Comparison of ENCODE assay signal across 2 cellular contexts in genomic region chr14:27605298-27605697, GRCh38.
TF ChIP-seq lines count a peak whose summit lies in the region.

No MANE protein-coding gene starts in this region.

TF ChIP-seq in GM23338, 12 proteins besides CTCF, POLR2A, EP300 and RAD21 (continued from another document):
- TF ChIP-seq POLR2AphosphoS5 (IDR thresholded peaks at IDR 0.05; ENCODE audit: low read depth) (no peak), ZNF331 (CRISPR knock-in tag; IDR thresholded peaks at IDR 0.05; ENCODE audit: low read depth) (no peak), ETS1 (IDR thresholded peaks at IDR 0.05) (no peak), CREB1 (CRISPR knock-in tag; IDR thresholded peaks at IDR 0.05; ENCODE audit: low read depth) (no peak), EZH2phosphoT487 (IDR thresholded peaks at IDR 0.05; ENCODE audit: unreplicated experiment) (no peak), STAT1 (IDR thresholded peaks at IDR 0.05; ENCODE audit: unreplicated experiment) (no peak)

TF ChIP-seq in WTC11, 78 proteins besides CTCF, POLR2A, EP300 and RAD21:
- TF ChIP-seq, protein P1, sequence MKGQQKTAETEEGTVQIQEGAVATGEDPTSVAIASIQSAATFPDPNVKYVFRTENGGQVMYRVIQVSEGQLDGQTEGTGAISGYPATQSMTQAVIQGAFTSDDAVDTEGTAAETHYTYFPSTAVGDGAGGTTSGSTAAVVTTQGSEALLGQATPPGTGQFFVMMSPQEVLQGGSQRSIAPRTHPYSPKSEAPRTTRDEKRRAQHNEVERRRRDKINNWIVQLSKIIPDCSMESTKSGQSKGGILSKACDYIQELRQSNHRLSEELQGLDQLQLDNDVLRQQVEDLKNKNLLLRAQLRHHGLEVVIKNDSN (CRISPR knock-in tag; IDR thresholded peaks at IDR 0.05), result no peak
- no peak for TF ChIP-seq MAX (CRISPR knock-in tag; IDR thresholded peaks at IDR 0.05)
- TF ChIP-seq ATF3 (CRISPR knock-in tag; conservative IDR thresholded peaks at IDR 0.05), result no peak
- TF ChIP-seq SMAD4 (CRISPR knock-in tag; IDR thresholded peaks at IDR 0.05), result no peak
- no peak for TF ChIP-seq ZNF423 (CRISPR knock-in tag; IDR thresholded peaks at IDR 0.05)
- TF ChIP-seq ZMAT4 (CRISPR knock-in tag; IDR thresholded peaks at IDR 0.05), result no peak
- TF ChIP-seq SMAD3 (CRISPR knock-in tag; IDR thresholded peaks at IDR 0.05; ENCODE audit: borderline replicate concordance), result no peak
- TF ChIP-seq ATF1 (CRISPR knock-in tag; IDR thresholded peaks at IDR 0.05), result no peak
- no peak for TF ChIP-seq IRF2 (CRISPR knock-in tag; IDR thresholded peaks at IDR 0.05; ENCODE audit: borderline replicate concordance, low read depth)
- TF ChIP-seq, protein P2, sequence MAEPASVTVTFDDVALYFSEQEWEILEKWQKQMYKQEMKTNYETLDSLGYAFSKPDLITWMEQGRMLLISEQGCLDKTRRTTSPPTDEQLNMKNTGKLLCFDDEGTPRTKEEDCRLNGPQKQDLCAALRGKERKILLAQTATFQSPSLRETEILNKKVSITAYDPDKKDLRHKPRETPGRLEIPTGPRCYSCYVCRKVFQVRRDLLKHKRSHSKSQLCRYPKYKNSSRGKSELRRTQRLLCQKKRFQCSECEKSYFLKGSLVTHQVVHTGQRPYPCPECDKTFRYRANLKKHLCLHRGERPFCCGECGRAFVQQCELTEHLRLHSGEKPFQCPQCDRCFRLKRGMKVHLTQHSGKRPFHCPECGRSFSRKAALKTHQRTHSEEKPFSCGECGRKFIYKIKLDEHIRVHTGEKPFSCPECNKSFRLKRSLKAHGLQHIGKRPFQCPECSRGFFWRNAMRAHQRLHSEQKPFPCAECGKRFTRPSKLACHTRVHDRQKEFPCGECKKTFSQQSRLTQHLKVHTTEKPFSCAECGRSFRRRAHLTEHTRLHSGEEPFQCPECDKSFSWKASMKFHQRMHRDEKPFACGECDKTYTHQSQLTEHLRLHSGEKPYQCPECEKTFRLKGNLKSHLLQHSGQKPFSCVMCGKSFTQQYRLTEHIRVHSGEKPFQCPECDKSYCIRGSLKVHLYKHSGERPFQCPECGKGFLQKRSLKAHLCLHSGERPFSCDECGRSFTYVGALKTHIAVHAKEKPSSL (CRISPR knock-in tag; conservative IDR thresholded peaks at IDR 0.05), result no peak
- no peak for TF ChIP-seq ZNF138 (CRISPR knock-in tag; conservative IDR thresholded peaks at IDR 0.05)
- no peak for TF ChIP-seq ZNF219 (CRISPR knock-in tag; IDR thresholded peaks at IDR 0.05; ENCODE audit: borderline replicate concordance)
- no peak for TF ChIP-seq GRHL2 (CRISPR knock-in tag; IDR thresholded peaks at IDR 0.05; ENCODE audit: insufficient replicate concordance, severe bottlenecking)
- no peak for TF ChIP-seq NFATC4 (CRISPR knock-in tag; IDR thresholded peaks at IDR 0.05)
- no peak for TF ChIP-seq GTF2I (CRISPR knock-in tag; conservative IDR thresholded peaks at IDR 0.05)
- TF ChIP-seq ZNF512 (CRISPR knock-in tag; IDR thresholded peaks at IDR 0.05; ENCODE audit: borderline replicate concordance), result no peak
- TF ChIP-seq, protein P3, sequence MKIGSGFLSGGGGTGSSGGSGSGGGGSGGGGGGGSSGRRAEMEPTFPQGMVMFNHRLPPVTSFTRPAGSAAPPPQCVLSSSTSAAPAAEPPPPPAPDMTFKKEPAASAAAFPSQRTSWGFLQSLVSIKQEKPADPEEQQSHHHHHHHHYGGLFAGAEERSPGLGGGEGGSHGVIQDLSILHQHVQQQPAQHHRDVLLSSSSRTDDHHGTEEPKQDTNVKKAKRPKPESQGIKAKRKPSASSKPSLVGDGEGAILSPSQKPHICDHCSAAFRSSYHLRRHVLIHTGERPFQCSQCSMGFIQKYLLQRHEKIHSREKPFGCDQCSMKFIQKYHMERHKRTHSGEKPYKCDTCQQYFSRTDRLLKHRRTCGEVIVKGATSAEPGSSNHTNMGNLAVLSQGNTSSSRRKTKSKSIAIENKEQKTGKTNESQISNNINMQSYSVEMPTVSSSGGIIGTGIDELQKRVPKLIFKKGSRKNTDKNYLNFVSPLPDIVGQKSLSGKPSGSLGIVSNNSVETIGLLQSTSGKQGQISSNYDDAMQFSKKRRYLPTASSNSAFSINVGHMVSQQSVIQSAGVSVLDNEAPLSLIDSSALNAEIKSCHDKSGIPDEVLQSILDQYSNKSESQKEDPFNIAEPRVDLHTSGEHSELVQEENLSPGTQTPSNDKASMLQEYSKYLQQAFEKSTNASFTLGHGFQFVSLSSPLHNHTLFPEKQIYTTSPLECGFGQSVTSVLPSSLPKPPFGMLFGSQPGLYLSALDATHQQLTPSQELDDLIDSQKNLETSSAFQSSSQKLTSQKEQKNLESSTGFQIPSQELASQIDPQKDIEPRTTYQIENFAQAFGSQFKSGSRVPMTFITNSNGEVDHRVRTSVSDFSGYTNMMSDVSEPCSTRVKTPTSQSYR (CRISPR knock-in tag; IDR thresholded peaks at IDR 0.05), result no peak
- no peak for TF ChIP-seq HMGXB4 (CRISPR knock-in tag; IDR thresholded peaks at IDR 0.05)
- no peak for TF ChIP-seq NR1H2 (CRISPR knock-in tag; IDR thresholded peaks at IDR 0.05)
